ENCODE assay signal across 13 cellular contexts in genomic region chr6:161369339-161369738, GRCh38.
DNase-seq lines count a peak whose midpoint lies in the region; ATAC-seq and TF ChIP-seq lines count a peak whose summit lies in the region.
"Had no signal": no experiment of that assay in that cellular context is flagged by ENCODE, and none has a peak within 500 bp of the region (broad histone marks: within the 10 kb centered on the region; RNA-seq: fewer than 3 reads in every experiment).

No MANE protein-coding gene starts in this region.

- H3K27me3 ChIP-seq in trophoblast cell (ENCODE audit: insufficient read depth, low read length) (no peaks in the 10 kb centered on the region), uterus (no peaks in the 10 kb centered on the region)

- H3K4me1 Mint-ChIP-seq in stimulated activated memory B cell treated with anti-CD40 and anti-IgM and Interleukin-4, amounts not matched to agents 10 μg/mL and 1 μg/mL and 100 μg/mL, for 72 hours, result no peaks in the 10 kb centered on the region
- H3K4me1 Mint-ChIP-seq: activated B cell treated with CpG ODN at 0.5 μM for 24 hours; activated naive CD8-positive, alpha-beta T cell treated with anti-CD3 and anti-CD28 coated beads for 36 hours had no signal

- no peaks in the 10 kb centered on the region for H3K9me3 Mint-ChIP-seq in stimulated activated memory B cell treated with anti-CD40 and anti-IgM and Interleukin-4, amounts not matched to agents 10 μg/mL and 1 μg/mL and 100 μg/mL, for 72 hours
- H3K9me3 Mint-ChIP-seq: activated B cell treated with CpG ODN at 0.5 μM for 24 hours; activated naive CD8-positive, alpha-beta T cell treated with anti-CD3 and anti-CD28 coated beads for 36 hours had no signal

- H3K9ac ChIP-seq in trophoblast cell (ENCODE audit: low read length), result no peak overlapping the region

- H3K4me2 ChIP-seq in trophoblast cell (ENCODE audit: low read length), result no peak overlapping the region

- H3K27me3 Mint-ChIP-seq in stimulated activated memory B cell treated with anti-CD40 and anti-IgM and Interleukin-4, amounts not matched to agents 10 μg/mL and 1 μg/mL and 100 μg/mL, for 72 hours, result no peaks in the 10 kb centered on the region
- H3K27me3 Mint-ChIP-seq: activated B cell treated with CpG ODN at 0.5 μM for 24 hours; activated naive CD8-positive, alpha-beta T cell treated with anti-CD3 and anti-CD28 coated beads for 36 hours had no signal

- H3K14ac ChIP-seq in trophoblast cell (ENCODE audit: low read length), result no peak overlapping the region

- no CpG with 5 or more reads among the region's 13 CpGs for WGBS in trophoblast cell (ENCODE audit: extremely low coverage, insufficient coverage, insufficient read length)

- no peak for ATAC-seq in HG02884 (IDR thresholded peaks at IDR 0.05; ENCODE audit: unreplicated experiment)
- ATAC-seq in stimulated activated memory B cell treated with anti-CD40 and anti-IgM and Interleukin-4, amounts not matched to agents 10 μg/mL and 1 μg/mL and 100 μg/mL, for 72 hours, result no peak
- ATAC-seq: stimulated activated naive CD8-positive, alpha-beta T cell treated with anti-CD3 and anti-CD28 coated beads, Interleukin-15, Interleukin-2, amounts not matched to agents 100 U/mL and 50 U/mL, for 24 hours had no signal

- peaks cover 8% of the 10 kb centered on the region for H3K9me3 ChIP-seq in trophoblast cell (ENCODE audit: insufficient read depth, low read depth, low read length)
- no peaks in the 10 kb centered on the region for H3K9me3 ChIP-seq in uterus

- H2BK12ac ChIP-seq in trophoblast cell (ENCODE audit: low read length), result no peak overlapping the region

- H2AFZ ChIP-seq in trophoblast cell (ENCODE audit: insufficient read depth, low read length, poor library complexity), result no peak overlapping the region

- H3K4me1 ChIP-seq in trophoblast cell (ENCODE audit: control insufficient read depth in 1 of 2, insufficient read depth in 2 of 2, low read length in 2 of 2) (no peaks in the 10 kb centered on the region), uterus (no peaks in the 10 kb centered on the region)

- no peak overlapping the region for H2AK5ac ChIP-seq in trophoblast cell (ENCODE audit: low read length)

- H4K91ac ChIP-seq in trophoblast cell (ENCODE audit: low read depth, low read length), result no peak overlapping the region

- H3K4me3 ChIP-seq in trophoblast cell (ENCODE audit: low read depth, low read length) (no peak overlapping the region), uterus (no peak overlapping the region)

- H3K18ac ChIP-seq in trophoblast cell (ENCODE audit: low read length), result no peak overlapping the region

- H3K27ac Mint-ChIP-seq in stimulated activated memory B cell treated with anti-CD40 and anti-IgM and Interleukin-4, amounts not matched to agents 10 μg/mL and 1 μg/mL and 100 μg/mL, for 72 hours, result no peak overlapping the region
- H3K27ac Mint-ChIP-seq: activated B cell treated with CpG ODN at 0.5 μM for 24 hours; activated naive CD8-positive, alpha-beta T cell treated with anti-CD3 and anti-CD28 coated beads for 36 hours had no signal

- no peak for TF ChIP-seq POLR2A in uterus (IDR thresholded peaks at IDR 0.05)

- no peaks in the 10 kb centered on the region for H3K79me2 ChIP-seq in trophoblast cell (ENCODE audit: control insufficient read depth, insufficient read depth, low read length, poor library complexity)

- DNase-seq in GM04503 (ENCODE audit: low read depth), result peak; percentile 85
- DNase-seq in NOMO-1 treated with DMSO at 0.1 percent for 48 hours (lab: John Stamatoyannopoulos, UW; ENCODE audit: unreplicated experiment), result peak; percentile 97
- DNase-seq in epithelial cell of prostate (ENCODE audit: low read depth, low spot score), result peak; percentile 90
- DNase-seq in trophoblast cell, result peak; percentile 98 to 99
- DNase-seq in NCI-H1694 treated with DMSO at 0.1 percent for 48 hours (lab: John Stamatoyannopoulos, UW), result no peak
- DNase-seq in uterus, result no peak
- DNase-seq: activated B cell treated with CpG ODN at 0.5 μM for 24 hours; activated naive CD8-positive, alpha-beta T cell treated with anti-CD3 and anti-CD28 coated beads for 36 hours; midbrain; OCI-M1; stimulated activated naive CD8-positive, alpha-beta T cell treated with anti-CD3 and anti-CD28 coated beads, Interleukin-15, Interleukin-2, amounts not matched to agents 100 U/mL and 50 U/mL, for 24 hours had no signal

- H3K36me3 Mint-ChIP-seq in stimulated activated memory B cell treated with anti-CD40 and anti-IgM and Interleukin-4, amounts not matched to agents 10 μg/mL and 1 μg/mL and 100 μg/mL, for 72 hours, result no peaks in the 10 kb centered on the region
- H3K36me3 Mint-ChIP-seq: activated naive CD8-positive, alpha-beta T cell treated with anti-CD3 and anti-CD28 coated beads for 36 hours had no signal

- H3K79me1 ChIP-seq in trophoblast cell (ENCODE audit: low read length), result no peaks in the 10 kb centered on the region

- H3K27ac ChIP-seq in epithelial cell of prostate (no peak overlapping the region), trophoblast cell (ENCODE audit: low read depth, low read length) (no peak overlapping the region), uterus (no peak overlapping the region)

- no peak overlapping the region for H4K12ac ChIP-seq in trophoblast cell (ENCODE audit: low read depth, low read length)

- no peak overlapping the region for H2BK5ac ChIP-seq in trophoblast cell (ENCODE audit: low read depth, low read length, poor library complexity)

- no peak overlapping the region for H3K23ac ChIP-seq in trophoblast cell (ENCODE audit: low read length)

- H3K36me3 ChIP-seq in trophoblast cell (ENCODE audit: control insufficient read depth in 1 of 2, insufficient read depth in 2 of 2, low read length in 2 of 2) (no peaks in the 10 kb centered on the region), uterus (no peaks in the 10 kb centered on the region)

- TF ChIP-seq CTCF in uterus (IDR thresholded peaks at IDR 0.05), result no peak

- no peak overlapping the region for H3K4ac ChIP-seq in trophoblast cell (ENCODE audit: low read depth, low read length)

- no peak overlapping the region for H3K4me3 Mint-ChIP-seq in stimulated activated memory B cell treated with anti-CD40 and anti-IgM and Interleukin-4, amounts not matched to agents 10 μg/mL and 1 μg/mL and 100 μg/mL, for 72 hours
- H3K4me3 Mint-ChIP-seq: activated B cell treated with CpG ODN at 0.5 μM for 24 hours; activated naive CD8-positive, alpha-beta T cell treated with anti-CD3 and anti-CD28 coated beads for 36 hours had no signal

- H2BK120ac ChIP-seq in trophoblast cell (ENCODE audit: insufficient read depth, low read length, poor library complexity), result no peak overlapping the region

- intact Hi-C loops in uterus (cut with DNase I; ENCODE audit: low total_unique reads), result no loop called here

- H4K8ac ChIP-seq in trophoblast cell (ENCODE audit: low read depth, low read length), result no peak overlapping the region

Comparison
In these comparisons a context has a peak if more than half of its experiments do, and no peak if none do; other contexts are left out.
1. DNase-seq: peak in GM04503 (single experiment), NOMO-1 treated with DMSO at 0.1 percent for 48 hours (single experiment), epithelial cell of prostate (single experiment) and trophoblast cell (2 of 2); none in NCI-H1694 treated with DMSO at 0.1 percent for 48 hours (single experiment) and uterus (0 of 2).